Comparison of ENCODE assay signal across 16 cellular contexts in the genomic region with DNA sequence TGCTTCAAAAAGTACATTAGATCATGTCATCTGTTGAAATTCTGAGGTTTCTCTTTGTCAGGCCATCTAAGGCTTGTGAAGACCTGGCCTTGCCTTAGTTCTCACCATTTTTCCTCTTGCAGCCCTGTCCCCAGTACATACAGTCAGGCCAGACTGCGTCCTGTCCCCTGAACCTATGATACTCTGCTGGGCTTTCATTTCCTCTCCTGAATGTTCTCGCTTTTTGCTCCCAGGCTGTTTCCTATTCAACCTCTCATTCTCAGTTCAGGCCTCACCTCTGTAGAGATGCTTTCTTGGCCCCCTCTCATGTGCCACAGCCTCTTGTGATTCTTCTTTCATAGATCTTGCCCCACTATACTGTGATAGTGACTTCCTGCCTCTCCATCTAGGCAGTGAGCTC.
DNase-seq lines count a peak whose midpoint lies in the region; ATAC-seq and TF ChIP-seq lines count a peak whose summit lies in the region.
"Had no signal": no experiment of that assay in that cellular context is flagged by ENCODE, and none has a peak within 500 bp of the region (broad histone marks: within the 10 kb centered on the region; RNA-seq: fewer than 3 reads in every experiment).

No MANE protein-coding gene starts in this region.

- no peak for DNase-seq in HAP-1 (ENCODE audit: low spot score in 2 of 2)
- no peak for DNase-seq in NOMO-1 treated with dmso at 0.1 percent for 144 hours (lab: John Stamatoyannopoulos, UW; ENCODE audit: unreplicated experiment)
- no peak for DNase-seq in testis
- no peak for DNase-seq in retina
- DNase-seq: activated CD8-positive, alpha-beta memory T cell treated with anti-CD3 and anti-CD28 coated beads for 24 hours; DMS53; effector memory CD4-positive, alpha-beta T cell; right lobe of liver; SJCRH30; stimulated activated CD4-positive, alpha-beta T cell treated with anti-CD3 and anti-CD28 coated beads, Interleukin-2, amount 100 ng/mL, for 48 hours had no signal

- in situ Hi-C loops in HAP-1 (cut with MboI; ENCODE audit: low sequenced_read_pairs), result no loop called here

- 95 to 100% methylated on average over 2 of the region's 2 CpGs for WGBS in testis, 2 donors

- TF ChIP-seq CTCF in testis (IDR thresholded peaks at IDR 0.05), result no peak

- H3K27me3 Mint-ChIP-seq in stimulated activated memory B cell treated with anti-CD40 and anti-IgM and Interleukin-4, amounts not matched to agents 10 μg/mL and 1 μg/mL and 100 μg/mL, for 72 hours, result no peaks in the 10 kb centered on the region

- H3K9me3 ChIP-seq in HAP-1 (no peaks in the 10 kb centered on the region), testis (no peaks in the 10 kb centered on the region)
- H3K9me3 ChIP-seq: right lobe of liver, SJCRH30, upper lobe of left lung had no signal

- intact Hi-C loops in testis (cut with DNase I; ENCODE audit: low total_unique reads), result no loop called here

- H3K4me1 ChIP-seq in HAP-1 (no peaks in the 10 kb centered on the region), testis (no peaks in the 10 kb centered on the region)
- H3K4me1 ChIP-seq: right lobe of liver, upper lobe of left lung had no signal

- no peak overlapping the region for H3K4me3 ChIP-seq in HAP-1
- no peak overlapping the region for H3K4me3 ChIP-seq in testis
- H3K4me3 ChIP-seq: right lobe of liver, SJCRH30, upper lobe of left lung had no signal

- no peak overlapping the region for H3K27ac ChIP-seq in testis
- H3K27ac ChIP-seq: right lobe of liver, SJCRH30, upper lobe of left lung had no signal

- ATAC-seq in GM18868 (IDR thresholded peaks at IDR 0.05; ENCODE audit: unreplicated experiment), result peak; percentile 55
- peak; percentile 74 for ATAC-seq in GM21576 (IDR thresholded peaks at IDR 0.05; ENCODE audit: unreplicated experiment)
- ATAC-seq in HG03469 (IDR thresholded peaks at IDR 0.05; ENCODE audit: unreplicated experiment), result peak; percentile 43
- peak; percentile 57 for ATAC-seq in stimulated activated memory B cell treated with anti-CD40 and anti-IgM and Interleukin-4, amounts not matched to agents 10 μg/mL and 1 μg/mL and 100 μg/mL, for 72 hours
- ATAC-seq: natural killer cell treated with Interleukin-12 subunit alpha and Interleukin-12 subunit beta and Interleukin-15 and Interleukin-18, amount 100 ng/mL, for 72 hours; right lobe of liver had no signal

- H3K27me3 ChIP-seq in HAP-1 (ENCODE audit: low read depth), result no peaks in the 10 kb centered on the region
- no peaks in the 10 kb centered on the region for H3K27me3 ChIP-seq in testis
- H3K27me3 ChIP-seq: right lobe of liver, SJCRH30, upper lobe of left lung had no signal

- peak overlapping the region; percentile 44 for H3K27ac Mint-ChIP-seq in stimulated activated memory B cell treated with anti-CD40 and anti-IgM and Interleukin-4, amounts not matched to agents 10 μg/mL and 1 μg/mL and 100 μg/mL, for 72 hours
- H3K27ac Mint-ChIP-seq: natural killer cell treated with Interleukin-12 subunit alpha and Interleukin-12 subunit beta and Interleukin-15 and Interleukin-18, amount 100 ng/mL, for 72 hours had no signal

- H3K9me3 Mint-ChIP-seq in stimulated activated memory B cell treated with anti-CD40 and anti-IgM and Interleukin-4, amounts not matched to agents 10 μg/mL and 1 μg/mL and 100 μg/mL, for 72 hours, result peaks cover 3% of the 10 kb centered on the region
- H3K9me3 Mint-ChIP-seq: natural killer cell treated with Interleukin-12 subunit alpha and Interleukin-12 subunit beta and Interleukin-15 and Interleukin-18, amount 100 ng/mL, for 72 hours had no signal

- H3K36me3 ChIP-seq in HAP-1 (replicated peaks) (no peaks in the 10 kb centered on the region), testis (ENCODE audit: low read depth, missing control alignments) (no peaks in the 10 kb centered on the region)
- H3K36me3 ChIP-seq: right lobe of liver, SJCRH30, upper lobe of left lung had no signal

- H3K4me1 Mint-ChIP-seq in stimulated activated memory B cell treated with anti-CD40 and anti-IgM and Interleukin-4, amounts not matched to agents 10 μg/mL and 1 μg/mL and 100 μg/mL, for 72 hours, result peaks cover 28% of the 10 kb centered on the region

- no peak overlapping the region for H3K4me3 Mint-ChIP-seq in stimulated activated memory B cell treated with anti-CD40 and anti-IgM and Interleukin-4, amounts not matched to agents 10 μg/mL and 1 μg/mL and 100 μg/mL, for 72 hours
- H3K4me3 Mint-ChIP-seq: natural killer cell treated with Interleukin-12 subunit alpha and Interleukin-12 subunit beta and Interleukin-15 and Interleukin-18, amount 100 ng/mL, for 72 hours had no signal

- H3K36me3 Mint-ChIP-seq in stimulated activated memory B cell treated with anti-CD40 and anti-IgM and Interleukin-4, amounts not matched to agents 10 μg/mL and 1 μg/mL and 100 μg/mL, for 72 hours, result no peaks in the 10 kb centered on the region
- H3K36me3 Mint-ChIP-seq: natural killer cell treated with Interleukin-12 subunit alpha and Interleukin-12 subunit beta and Interleukin-15 and Interleukin-18, amount 100 ng/mL, for 72 hours had no signal

- TF ChIP-seq POLR2A in testis (IDR thresholded peaks at IDR 0.05), result no peak
